In genomic region chr9:17810293-17810692, GRCh38 we compare ENCODE assay signal across 21 cellular contexts.
"Had no signal": no experiment of that assay in that cellular context is flagged by ENCODE, and none has a peak within 500 bp of the region (broad histone marks: within the 10 kb centered on the region; RNA-seq: fewer than 3 reads in every experiment).

No MANE protein-coding gene starts in this region.

- H3K36me3 ChIP-seq: neutrophil, pancreas, prostate gland, right atrium auricular region, spleen, stomach, thoracic aorta, thyroid gland, tibial nerve, upper lobe of left lung, vagina had no signal

- H3K27me3 ChIP-seq: neutrophil, pancreas, right atrium auricular region, thyroid gland, upper lobe of left lung, vagina had no signal

- DNase-seq: natural killer cell; spleen; stimulated activated naive CD4-positive, alpha-beta T cell treated with Interleukin-2 at 50 U/mL for 16 hours had no signal

- ATAC-seq: naive thymus-derived CD4-positive, alpha-beta T cell; natural killer cell; sciatic nerve; stimulated activated memory B cell treated with anti-CD40 and anti-IgM and Interleukin-4, amounts not matched to agents 10 μg/mL and 1 μg/mL and 100 μg/mL, for 72 hours had no signal

- H3K9me3 ChIP-seq: neutrophil, pancreas, prostate gland, right atrium auricular region, spleen, stomach, thoracic aorta, thyroid gland, tibial nerve, upper lobe of left lung, vagina had no signal

- H3K36me3 Mint-ChIP-seq: naive thymus-derived CD4-positive, alpha-beta T cell; natural killer cell; stimulated activated memory B cell treated with anti-CD40 and anti-IgM and Interleukin-4, amounts not matched to agents 10 μg/mL and 1 μg/mL and 100 μg/mL, for 72 hours had no signal

- H3K4me1 Mint-ChIP-seq: naive thymus-derived CD4-positive, alpha-beta T cell; natural killer cell; stimulated activated memory B cell treated with anti-CD40 and anti-IgM and Interleukin-4, amounts not matched to agents 10 μg/mL and 1 μg/mL and 100 μg/mL, for 72 hours had no signal

- H3K4me1 ChIP-seq: pancreas, prostate gland, right atrium auricular region, spleen, thyroid gland, upper lobe of left lung, vagina had no signal

- H3K4me2 ChIP-seq: smooth muscle cell had no signal

- H3K27ac Mint-ChIP-seq: naive thymus-derived CD4-positive, alpha-beta T cell; natural killer cell; nephron; stimulated activated memory B cell treated with anti-CD40 and anti-IgM and Interleukin-4, amounts not matched to agents 10 μg/mL and 1 μg/mL and 100 μg/mL, for 72 hours; stimulated activated naive CD8-positive, alpha-beta T cell treated with anti-CD3 and anti-CD28 coated beads, Interleukin-15, Interleukin-2, amounts not matched to agents 100 ng/mL and 50 ng/mL, for 24 hours had no signal

- H3K4me3 ChIP-seq: pancreas, prostate gland, right atrium auricular region, skin epidermis, smooth muscle cell, spleen, stomach, thyroid gland, tibial nerve, upper lobe of left lung, vagina had no signal

- H3K27me3 Mint-ChIP-seq: naive thymus-derived CD4-positive, alpha-beta T cell; stimulated activated naive CD8-positive, alpha-beta T cell treated with anti-CD3 and anti-CD28 coated beads, Interleukin-15, Interleukin-2, amounts not matched to agents 100 ng/mL and 50 ng/mL, for 24 hours had no signal

- H3K4me3 Mint-ChIP-seq: naive thymus-derived CD4-positive, alpha-beta T cell; natural killer cell; nephron; neural crest cell; stimulated activated memory B cell treated with anti-CD40 and anti-IgM and Interleukin-4, amounts not matched to agents 10 μg/mL and 1 μg/mL and 100 μg/mL, for 72 hours; stimulated activated naive CD8-positive, alpha-beta T cell treated with anti-CD3 and anti-CD28 coated beads, Interleukin-15, Interleukin-2, amounts not matched to agents 100 ng/mL and 50 ng/mL, for 24 hours had no signal

- H3K9me3 Mint-ChIP-seq: natural killer cell; nephron; neural crest cell; stimulated activated memory B cell treated with anti-CD40 and anti-IgM and Interleukin-4, amounts not matched to agents 10 μg/mL and 1 μg/mL and 100 μg/mL, for 72 hours; stimulated activated naive CD8-positive, alpha-beta T cell treated with anti-CD3 and anti-CD28 coated beads, Interleukin-15, Interleukin-2, amounts not matched to agents 100 ng/mL and 50 ng/mL, for 24 hours had no signal

- H3K27ac ChIP-seq: neutrophil, pancreas, prostate gland, right atrium auricular region, skin epidermis, spleen, stomach, thoracic aorta, thyroid gland, tibial nerve, upper lobe of left lung, vagina had no signal
